Comparison of ENCODE assay signal across 9 cellular contexts in genomic region chr10:30436688-30437038, GRCh38. TPM values are rescaled to one million over a fixed set of nuclear protein-coding genes. Genes with fewer than 3 reads are reported as not detected.
DNase-seq lines count a peak whose midpoint lies in the region; ATAC-seq, FAIRE-seq and TF ChIP-seq lines count a peak whose summit lies in the region.
"Had no signal": no experiment of that assay in that cellular context is flagged by ENCODE, and none has a peak within 500 bp of the region (broad histone marks: within the 10 kb centered on the region; RNA-seq: fewer than 3 reads in every experiment).

No MANE protein-coding gene starts in this region.

- peaks cover 73% of the 10 kb centered on the region for H3K4me1 Mint-ChIP-seq in activated B cell treated with CpG ODN at 0.5 μM for 24 hours

- CTCF ChIA-PET in activated B cell treated with CpG ODN at 0.5 μM for 24 hours (lab: Charles Lee): interaction anchor here (0.7 to 2.4 kb wide), 7 partner anchors 11 to 96 kb away, joined by 3 to 21 read pairs (median 6); no protein-coding TSS in a partner anchor

- no peaks in the 10 kb centered on the region for H3K9me3 ChIP-seq in small intestine (ENCODE audit: control insufficient read depth, low read depth)

- POLR2A ChIA-PET in activated B cell treated with CpG ODN at 0.5 μM for 24 hours (lab: Charles Lee): interaction anchor here (0.6 to 8.9 kb wide), 17 partner anchors 9 to 1711 kb away, joined by 3 to 427 read pairs (median 4); no protein-coding TSS in a partner anchor

- H3K4me3 ChIP-seq in HL-60 (replicated peaks; ENCODE audit: insufficient read depth, low read length): no peak overlapping the region
- H3K4me3 ChIP-seq in small intestine (ENCODE audit: low read depth in 1 of 2, low read length in 2 of 2): no peak overlapping the region

- H3K27ac ChIP-seq in HL-60 (replicated peaks): peak overlapping the region; percentile 93
- H3K27ac ChIP-seq in small intestine (ENCODE audit: low read depth in 1 of 2, low read length in 1 of 2): peak overlapping the region; percentile 54 to 82

- DNase-seq in HL-60 (ENCODE audit: low read depth in 1 of 2, low spot score in 1 of 2): no peak
- DNase-seq in activated B cell treated with CpG ODN at 0.5 μM for 24 hours: no peak
- peak; percentile 10 for DNase-seq in glomerular visceral epithelial cell (ENCODE audit: extremely low spot score)
- DNase-seq in small intestine: no peak
- no peak for DNase-seq in NCI-H2081 treated with DMSO at 0.1 percent for 48 hours (lab: John Stamatoyannopoulos, UW)
- DNase-seq in stimulated activated CD4-positive, alpha-beta T cell treated with anti-CD3 and anti-CD28 coated beads, Interleukin-4, amount 100 ng/mL, for 4 hours: no peak
- DNase-seq: NCI-H1436 treated with DMSO at 0.1 percent for 48 hours had no signal

- H3K36me3 Mint-ChIP-seq in activated B cell treated with CpG ODN at 0.5 μM for 24 hours (ENCODE audit: low read depth): peaks cover 79% of the 10 kb centered on the region

- WGBS in small intestine, 3 donors: 11 to 31% (median 26%) methylated on average over 3 of the region's 3 CpGs

- H3K4me3 Mint-ChIP-seq in activated B cell treated with CpG ODN at 0.5 μM for 24 hours: peak overlapping the region; percentile 95

- peaks cover 0 to 3% of the 10 kb centered on the region in 2 donors for H3K4me1 ChIP-seq in small intestine (ENCODE audit: control insufficient read depth in 2 of 2, insufficient read depth in 1 of 2, low read depth in 1 of 2, low read length in 1 of 2)

- ATAC-seq in activated B cell treated with CpG ODN at 0.5 μM for 24 hours (ENCODE audit: low read depth) (no peak), HG02852 (IDR thresholded peaks at IDR 0.05; ENCODE audit: unreplicated experiment) (no peak), HG03196 (IDR thresholded peaks at IDR 0.05; ENCODE audit: unreplicated experiment) (no peak)

- no peaks in the 10 kb centered on the region for H3K36me3 ChIP-seq in small intestine (ENCODE audit: control insufficient read depth in 2 of 2, insufficient read depth in 2 of 2, low read length in 2 of 2)

- no peaks in the 10 kb centered on the region for H3K27me3 Mint-ChIP-seq in activated B cell treated with CpG ODN at 0.5 μM for 24 hours

- intact Hi-C loops in activated B cell treated with CpG ODN at 0.5 μM for 24 hours (cut with micrococcal nuclease): loop anchor here (1.0 kb wide), 1 partner anchor 9 kb away; no protein-coding TSS in a partner anchor

- TF ChIP-seq CTCF in HL-60 (IDR thresholded peaks at IDR 0.05; ENCODE audit: insufficient read depth, low read length): no peak
- TF ChIP-seq CTCF in activated B cell treated with CpG ODN at 0.5 μM for 24 hours (IDR thresholded peaks at IDR 0.05): no peak

- no peaks in the 10 kb centered on the region for H3K27me3 ChIP-seq in HL-60 (ENCODE audit: insufficient read depth, poor library complexity, severe bottlenecking)
- no peaks in the 10 kb centered on the region for H3K27me3 ChIP-seq in small intestine (ENCODE audit: control insufficient read depth in 2 of 2, insufficient read depth in 2 of 2, low read length in 2 of 2)

- no peaks in the 10 kb centered on the region for H3K9me3 Mint-ChIP-seq in activated B cell treated with CpG ODN at 0.5 μM for 24 hours

- peak overlapping the region; percentile 59 for H3K27ac Mint-ChIP-seq in activated B cell treated with CpG ODN at 0.5 μM for 24 hours

- no peak for FAIRE-seq in small intestine (lab: Jason Lieb, UNC)

RNA-seq across cellular contexts. Expression of gene MAP3K8, which starts 2.7 kb away (rescaled TPM):
- total RNA-seq in activated B cell treated with CpG ODN at 0.5 μM for 24 hours: 141 and 160 TPM in 2 replicates
- 10 to 100 TPM in 1 of 3 donors, 1 to 10 TPM in 2; 1.8 to 10.9 (median 6.2) TPM for polyA plus RNA-seq in small intestine
